In genomic region chr5:53985796-53986195, GRCh38 we compare ENCODE assay signal across 23 cellular contexts.
"Had no signal": no experiment of that assay in that cellular context is flagged by ENCODE, and none has a peak within 500 bp of the region (broad histone marks: within the 10 kb centered on the region; RNA-seq: fewer than 3 reads in every experiment).

No MANE protein-coding gene starts in this region.

- H3K9me3 ChIP-seq: colonic mucosa, esophagus muscularis mucosa, gastrocnemius medialis, gastroesophageal sphincter had no signal

- H3K27me3 ChIP-seq: colonic mucosa, dorsolateral prefrontal cortex, esophagus muscularis mucosa, foreskin keratinocyte, gastrocnemius medialis, gastroesophageal sphincter, heart left ventricle, heart right ventricle had no signal

- H3K4me3 ChIP-seq: colonic mucosa, coronary artery, dorsolateral prefrontal cortex, esophagus muscularis mucosa, esophagus squamous epithelium, gastrocnemius medialis, gastroesophageal sphincter, heart left ventricle, heart right ventricle had no signal

- H3K36me3 ChIP-seq: colonic mucosa, esophagus muscularis mucosa, esophagus squamous epithelium, gastrocnemius medialis, gastroesophageal sphincter, heart left ventricle had no signal

- H3K27ac ChIP-seq: colonic mucosa, coronary artery, dorsolateral prefrontal cortex, epithelial cell of prostate, esophagus muscularis mucosa, esophagus squamous epithelium, foreskin keratinocyte, gastrocnemius medialis, gastroesophageal sphincter, heart left ventricle, heart right ventricle had no signal

- DNase-seq: colonic mucosa; cortex of kidney; dermis blood vessel endothelial cell; dorsolateral prefrontal cortex; effector CD4-positive, alpha-beta T cell; effector CD8-positive, alpha-beta T cell; effector memory CD4-positive, alpha-beta T cell; effector memory CD8-positive, alpha-beta T cell; endodermal cell; erythroblast; esophagus squamous epithelium; foreskin fibroblast; foreskin keratinocyte; foreskin melanocyte; gastrocnemius medialis; glutamatergic neuron; head of caudate nucleus; heart left ventricle; heart right ventricle had no signal

- H3K4me1 ChIP-seq: colonic mucosa, esophagus muscularis mucosa, gastrocnemius medialis, gastroesophageal sphincter, heart left ventricle, heart right ventricle had no signal
